ENCODE assay signal across 9 cellular contexts in genomic region chr12:124205405-124205804, GRCh38.
"Had no signal": no experiment of that assay in that cellular context is flagged by ENCODE, and none has a peak within 500 bp of the region (broad histone marks: within the 10 kb centered on the region; RNA-seq: fewer than 3 reads in every experiment).

No MANE protein-coding gene starts in this region.

- H3K9ac ChIP-seq: GM23248, KMS-11 had no signal

- FAIRE-seq: HTR-8/SVneo had no signal

- H3K4me3 ChIP-seq: GM23248, HAP-1 had no signal

- H3K27ac ChIP-seq: GM23248, KMS-11 had no signal

- ATAC-seq: HCT116 had no signal

- H3K36me3 ChIP-seq: HAP-1 had no signal

- H2AFZ ChIP-seq: GM23248 had no signal

- H3K4me1 ChIP-seq: HAP-1 had no signal

- DNase-seq: GM23248, GOT3, H7, IMR-90, KBM-7 had no signal

- H3K4me2 ChIP-seq: KMS-11 had no signal
